ENCODE assay signal across 11 cellular contexts in the genomic region with DNA sequence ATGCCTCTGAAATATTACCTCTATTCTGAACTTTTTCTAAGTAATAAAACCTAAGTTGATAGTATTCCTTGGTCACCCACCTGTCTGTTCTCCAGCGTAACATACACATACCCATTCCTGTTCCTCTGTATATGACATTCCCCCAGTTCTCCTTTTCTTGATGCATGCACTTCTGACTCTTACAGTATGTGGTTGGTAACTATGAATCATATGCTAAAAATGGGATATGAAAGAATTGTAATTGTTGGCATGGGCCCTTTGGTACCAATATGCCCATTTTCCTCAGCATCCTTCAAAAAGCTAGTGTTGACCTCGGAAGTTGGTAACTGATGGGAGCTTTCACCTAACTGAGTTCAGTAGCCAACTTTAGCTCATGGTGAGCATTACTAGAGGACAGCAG.
A peak's percentile ranks its signal among the peaks of the same experiment; 100 is the strongest.
DNase-seq lines count a peak whose midpoint lies in the region; ATAC-seq and TF ChIP-seq lines count a peak whose summit lies in the region.
"Had no signal": no experiment of that assay in that cellular context is flagged by ENCODE, and none has a peak within 500 bp of the region (broad histone marks: within the 10 kb centered on the region; RNA-seq: fewer than 3 reads in every experiment).

No MANE protein-coding gene starts in this region.

- WGBS in transverse colon (ENCODE audit: low coverage in 1 of 2), 2 donors, result 86 to 100% methylated on average over 1 to 2 of the region's 2 CpGs

- no peak for ATAC-seq in activated T-cell treated with anti-CD3 and anti-CD28 coated beads, Interleukin-2, amount 50 U/mL, for 72 hours (replicated peaks in 1 of 2)
- peak; percentile 10 for ATAC-seq in activated T-helper 17 cell treated with anti-CD3 and anti-CD28 coated beads, Interleukin-2, amount 50 U/mL, for 72 hours (replicated peaks)
- ATAC-seq in left lung (peak; percentile 12), GM21576 (IDR thresholded peaks at IDR 0.05; ENCODE audit: unreplicated experiment) (no peak)

- H3K27me3 Mint-ChIP-seq in activated T-cell treated with anti-CD3 and anti-CD28 coated beads, Interleukin-2, amount 50 U/mL, for 72 hours (ENCODE audit: low read depth), result no peaks in the 10 kb centered on the region
- H3K27me3 Mint-ChIP-seq in activated T-helper 17 cell treated with anti-CD3 and anti-CD28 coated beads, Interleukin-2, amount 50 U/mL, for 72 hours, result no peaks in the 10 kb centered on the region

- no peak for TF ChIP-seq POLR2A in transverse colon (IDR thresholded peaks at IDR 0.05)

- H3K27ac ChIP-seq in left lung (peak overlapping the region; percentile 71 to 88), transverse colon (peak overlapping the region; percentile 76 to 85 (median 82))
- H3K27ac ChIP-seq: C4-2B, HL-60 had no signal

- H3K9me3 Mint-ChIP-seq in activated T-cell treated with anti-CD3 and anti-CD28 coated beads, Interleukin-2, amount 50 U/mL, for 72 hours, result no peaks in the 10 kb centered on the region
- no peaks in the 10 kb centered on the region for H3K9me3 Mint-ChIP-seq in activated T-helper 17 cell treated with anti-CD3 and anti-CD28 coated beads, Interleukin-2, amount 50 U/mL, for 72 hours

- no peaks in the 10 kb centered on the region for H3K27me3 ChIP-seq in left lung
- no peaks in the 10 kb centered on the region for H3K27me3 ChIP-seq in transverse colon

- TF ChIP-seq CTCF in left lung (IDR thresholded peaks at IDR 0.05) (no peak), transverse colon (IDR thresholded peaks at IDR 0.05) (no peak)

- peaks cover 9 to 11% of the 10 kb centered on the region in 2 donors for H3K36me3 Mint-ChIP-seq in activated T-cell treated with anti-CD3 and anti-CD28 coated beads, Interleukin-2, amount 50 U/mL, for 72 hours (ENCODE audit: insufficient read depth in 2 of 2)
- H3K36me3 Mint-ChIP-seq in activated T-helper 17 cell treated with anti-CD3 and anti-CD28 coated beads, Interleukin-2, amount 50 U/mL, for 72 hours (ENCODE audit: low read depth), result peaks cover 42% of the 10 kb centered on the region

- peaks cover 0 to 17% of the 10 kb centered on the region in 2 donors for H3K36me3 ChIP-seq in left lung
- no peaks in the 10 kb centered on the region for H3K36me3 ChIP-seq in transverse colon

- no peak for DNase-seq in activated T-cell treated with anti-CD3 and anti-CD28 coated beads, Interleukin-2, amount 50 U/mL, for 72 hours
- DNase-seq in activated T-cell treated with anti-CD3 and anti-CD28 coated beads, Interleukin-2, amount 50 U/mL, for 48 hours, result no peak
- DNase-seq in left lung (no peak), transverse colon (no peak), NCI-H774 (lab: John Stamatoyannopoulos, UW) (no peak)
- no peak for DNase-seq in stimulated activated naive CD4-positive, alpha-beta T cell (lab: John Stamatoyannopoulos, UW)
- DNase-seq: activated naive CD4-positive, alpha-beta T cell had no signal

- H3K4me1 Mint-ChIP-seq in activated T-cell treated with anti-CD3 and anti-CD28 coated beads, Interleukin-2, amount 50 U/mL, for 72 hours (ENCODE audit: low read depth), result peaks cover 55% of the 10 kb centered on the region
- H3K4me1 Mint-ChIP-seq in activated T-helper 17 cell treated with anti-CD3 and anti-CD28 coated beads, Interleukin-2, amount 50 U/mL, for 72 hours, result peaks cover 43% of the 10 kb centered on the region

- H3K4me1 ChIP-seq in left lung (peaks cover 42 to 91% of the 10 kb centered on the region in 2 donors), transverse colon (peaks cover 22 to 85% (median 43%) of the 10 kb centered on the region in 4 donors)

- H3K4me3 Mint-ChIP-seq in activated T-cell treated with anti-CD3 and anti-CD28 coated beads, Interleukin-2, amount 50 U/mL, for 72 hours, result peak overlapping the region; percentile 10 to 73
- H3K4me3 Mint-ChIP-seq in activated T-helper 17 cell treated with anti-CD3 and anti-CD28 coated beads, Interleukin-2, amount 50 U/mL, for 72 hours, result no peak overlapping the region

- H3K27ac Mint-ChIP-seq in activated T-cell treated with anti-CD3 and anti-CD28 coated beads, Interleukin-2, amount 50 U/mL, for 72 hours, result peak overlapping the region; percentile 82
- H3K27ac Mint-ChIP-seq in activated T-helper 17 cell treated with anti-CD3 and anti-CD28 coated beads, Interleukin-2, amount 50 U/mL, for 72 hours, result peak overlapping the region; percentile 86

- in situ Hi-C loops in transverse colon (cut with MboI; ENCODE audit: low pct_ligation_motif_present in 1 of 4, low pct_unique_long_range_greater_than_20kb in 1 of 4, low sequenced_read_pairs in 3 of 4), result no loop called here

- TF ChIP-seq EP300 in transverse colon (IDR thresholded peaks at IDR 0.05; ENCODE audit: low read depth), result no peak

- intact Hi-C loops in left lung (cut with DNase I), result loop anchor here in 1 of 2 donors (10.0 kb wide), 1 partner anchor 81 kb away; no protein-coding TSS in a partner anchor
- intact Hi-C loops in transverse colon (cut with DNase I; ENCODE audit: low total_unique reads), result no loop called here

- H3K4me3 ChIP-seq in left lung (no peak overlapping the region), transverse colon (peak overlapping the region in 1 of 4 donors; percentile 49)

- H3K9me3 ChIP-seq in left lung (no peaks in the 10 kb centered on the region), transverse colon (no peaks in the 10 kb centered on the region)

Comparison
In these comparisons a context has a peak if more than half of its experiments do, and no peak if none do; other contexts are left out.
1. ATAC-seq: peak in activated T-helper 17 cell treated with anti-CD3 and anti-CD28 coated beads, Interleukin-2, amount 50 U/mL, for 72 hours (single experiment) and left lung (single experiment); none in activated T-cell treated with anti-CD3 and anti-CD28 coated beads, Interleukin-2, amount 50 U/mL, for 72 hours (0 of 2) and GM21576 (single experiment).